ENCODE assay signal across 22 cellular contexts in genomic region chr16:30046588-30046987, GRCh38. TPM values are rescaled to one million over a fixed set of nuclear protein-coding genes. Genes with fewer than 3 reads are reported as not detected.
A peak's percentile ranks its signal among the peaks of the same experiment; 100 is the strongest.
DNase-seq lines count a peak whose midpoint lies in the region; ATAC-seq, FAIRE-seq and TF ChIP-seq lines count a peak whose summit lies in the region.
"Had no signal": no experiment of that assay in that cellular context is flagged by ENCODE, and none has a peak within 500 bp of the region (broad histone marks: within the 10 kb centered on the region; RNA-seq: fewer than 3 reads in every experiment).

No MANE protein-coding gene starts in this region.

- ATAC-seq in HepG2 (peak; percentile 24), right lobe of liver (no peak)
- peak; percentile 28 for ATAC-seq in activated T-helper 17 cell treated with anti-CD3 and anti-CD28 coated beads, Interleukin-2, amount 50 U/mL, for 72 hours (replicated peaks)
- ATAC-seq in activated CD4-positive, CD25-positive, alpha-beta regulatory T cell treated with anti-CD3 and anti-CD28 coated beads, Interleukin-2, amount 50 U/mL, for 24 hours, result no peak
- ATAC-seq: GM12878, GM23338 had no signal

- TF ChIP-seq POLR2A in HepG2 (IDR thresholded peaks at IDR 0.05; ENCODE audit: insufficient read depth in 1 of 2, low read depth in 2 of 2, low read length in 2 of 2) (no peak), right lobe of liver (IDR thresholded peaks at IDR 0.05) (no peak)

- H3K36me3 ChIP-seq in HepG2 (replicated peaks in 1 of 2; ENCODE audit: control insufficient read depth in 1 of 2, insufficient read depth in 2 of 2, low read length in 2 of 2) (no peaks in the 10 kb centered on the region), right lobe of liver (no peaks in the 10 kb centered on the region), smooth muscle cell (ENCODE audit: low read depth) (no peaks in the 10 kb centered on the region)
- H3K36me3 ChIP-seq: HAP-1 had no signal

- H3K27ac Mint-ChIP-seq in activated T-helper 17 cell treated with anti-CD3 and anti-CD28 coated beads, Interleukin-2, amount 50 U/mL, for 72 hours, result no peak overlapping the region
- H3K27ac Mint-ChIP-seq: CD4-positive, alpha-beta memory T cell; GM23338 had no signal

- H3K9me3 ChIP-seq in HepG2 (ENCODE audit: low read length), result no peaks in the 10 kb centered on the region
- no peaks in the 10 kb centered on the region for H3K9me3 ChIP-seq in right lobe of liver
- no peaks in the 10 kb centered on the region for H3K9me3 ChIP-seq in iPS-18c (ENCODE audit: control insufficient read depth, insufficient read depth, low read length)
- no peaks in the 10 kb centered on the region for H3K9me3 ChIP-seq in smooth muscle cell (replicated peaks; ENCODE audit: low read depth)
- H3K9me3 ChIP-seq: HAP-1 had no signal

- 0 out of 2 replicates have a peak overlapping the region, but pooled peaks have one; percentile 41 for H3K4me2 ChIP-seq in HepG2 (ENCODE audit: low read depth, low read length)
- H3K4me2 ChIP-seq in smooth muscle cell, result no peak overlapping the region
- H3K4me2 ChIP-seq: GM23338 had no signal

- WGBS in HepG2 (ENCODE audit: low lambda C conversion rate), result 93% methylated on average over 1 of the region's 1 CpG
- WGBS in right lobe of liver (ENCODE audit: insufficient coverage, low coverage, low lambda C conversion rate, missing lambda C conversion rate), result 100% methylated on average over 1 of the region's 1 CpG
- WGBS in smooth muscle cell (ENCODE audit: low lambda C conversion rate), result 91% methylated on average over 1 of the region's 1 CpG

- H3K27ac ChIP-seq in HepG2 (ENCODE audit: extremely low read length, insufficient read depth, low read length) (no peak overlapping the region), right lobe of liver (no peak overlapping the region), smooth muscle cell (ENCODE audit: low read depth) (no peak overlapping the region)

- CTCF ChIA-PET in HepG2 (lab: Yijun Ruan, JAX; ENCODE audit: low intra/inter-chr PET ratio, low total read pairs), result no interaction called here

- no peak for TF ChIP-seq CTCF in HepG2 (CRISPR knock-in tag; IDR thresholded peaks at IDR 0.05)
- no peak for TF ChIP-seq CTCF in right lobe of liver (IDR thresholded peaks at IDR 0.05)
- TF ChIP-seq CTCF in smooth muscle cell (IDR thresholded peaks at IDR 0.05; ENCODE audit: borderline replicate concordance, insufficient read depth, poor library complexity, severe bottlenecking), result no peak

- no peaks in the 10 kb centered on the region for H3K9me3 Mint-ChIP-seq in activated T-helper 17 cell treated with anti-CD3 and anti-CD28 coated beads, Interleukin-2, amount 50 U/mL, for 72 hours
- H3K9me3 Mint-ChIP-seq: CD4-positive, alpha-beta memory T cell; GM23338 had no signal

- H3K4me1 Mint-ChIP-seq in activated T-helper 17 cell treated with anti-CD3 and anti-CD28 coated beads, Interleukin-2, amount 50 U/mL, for 72 hours, result peaks cover 8% of the 10 kb centered on the region
- H3K4me1 Mint-ChIP-seq: GM23338 had no signal

- H3K27me3 ChIP-seq in HepG2 (ENCODE audit: control insufficient read depth in 1 of 2, insufficient read depth in 2 of 2, low read length in 2 of 2), result peaks cover 0 to 24% of the 10 kb centered on the region in 2 experiments; a peak in 3 of 5 replicates
- H3K27me3 ChIP-seq in right lobe of liver, result no peaks in the 10 kb centered on the region
- H3K27me3 ChIP-seq in smooth muscle cell (ENCODE audit: low read depth), result no peaks in the 10 kb centered on the region

- no peak for FAIRE-seq in HepG2 (lab: Jason Lieb, UNC)
- FAIRE-seq: G401.6, GM12878, GM19239, H54 had no signal

- peaks cover 19% of the 10 kb centered on the region for H3K4me1 ChIP-seq in HepG2 (ENCODE audit: insufficient read depth, low read length)
- H3K4me1 ChIP-seq in right lobe of liver, result no peaks in the 10 kb centered on the region
- no peaks in the 10 kb centered on the region for H3K4me1 ChIP-seq in smooth muscle cell (ENCODE audit: low read depth)

- DNase-seq in HepG2 (ENCODE audit: low spot score) (no peak), right lobe of liver (no peak), smooth muscle cell (lab: John Stamatoyannopoulos, UW; ENCODE audit: unreplicated experiment) (no peak), EL (no peak)
- DNase-seq: 8988T; C1 segment of cervical spinal cord; Calu3; CD4-positive, alpha-beta memory T cell; COR-L47; DMS79 treated with DMSO at 0.1 percent for 48 hours had no signal

- in situ Hi-C loops in HepG2 (cut with HindIII; ENCODE audit: extremely low pct_ligation_motif_present, low pct_unique_long_range_greater_than_20kb), result no loop called here

- H3K4me3 Mint-ChIP-seq in activated T-helper 17 cell treated with anti-CD3 and anti-CD28 coated beads, Interleukin-2, amount 50 U/mL, for 72 hours, result no peak overlapping the region
- H3K4me3 Mint-ChIP-seq: CD4-positive, alpha-beta memory T cell; GM23338 had no signal

- no peaks in the 10 kb centered on the region for H3K27me3 Mint-ChIP-seq in activated T-helper 17 cell treated with anti-CD3 and anti-CD28 coated beads, Interleukin-2, amount 50 U/mL, for 72 hours

- BruUV-seq in HepG2 (replicated peaks; lab: Mats Ljungman, UMichigan), result no TSS peak

- no peak for TF ChIP-seq RAD21 in HepG2 (CRISPR knock-in tag; IDR thresholded peaks at IDR 0.05)

- H3K4me3 ChIP-seq in HepG2 (replicated peaks in 1 of 3; ENCODE audit: insufficient read depth in 1 of 3, low read depth in 2 of 3, low read length in 3 of 3), result no peak overlapping the region
- H3K4me3 ChIP-seq in right lobe of liver, result no peak overlapping the region
- peak overlapping the region; percentile 1; the same call in 1 of the 2 replicates for H3K4me3 ChIP-seq in iPS-18c (ENCODE audit: insufficient read depth, low read depth, low read length)
- no peak overlapping the region for H3K4me3 ChIP-seq in smooth muscle cell
- H3K4me3 ChIP-seq: GM12878, GM23338, HAP-1 had no signal

- no peaks in the 10 kb centered on the region for H4K20me1 ChIP-seq in HepG2 (ENCODE audit: insufficient read depth, low read length)
- H4K20me1 ChIP-seq in smooth muscle cell (ENCODE audit: low read depth), result no peaks in the 10 kb centered on the region

- H3K79me2 ChIP-seq in HepG2 (ENCODE audit: insufficient read depth, low read length), result no peaks in the 10 kb centered on the region
- H3K79me2 ChIP-seq in smooth muscle cell (ENCODE audit: low read depth), result no peaks in the 10 kb centered on the region

- no peak for TF ChIP-seq EP300 in HepG2 (IDR thresholded peaks at IDR 0.05; ENCODE audit: low read depth in 2 of 2, low read length in 2 of 2)
- TF ChIP-seq EP300 in HepG2 (CRISPR knock-in tag; IDR thresholded peaks at IDR 0.05; ENCODE audit: borderline replicate concordance), result no peak

- intact Hi-C loops in HepG2 (cut with micrococcal nuclease; ENCODE audit: unreplicated experiment), result no loop called here
- intact Hi-C loops in right lobe of liver (cut with DNase I), result no loop called here

- POLR2A ChIA-PET in HepG2 (lab: Yijun Ruan, JAX), result interaction anchor here (1.7 kb wide), 1 partner anchor 19 kb away, joined by 4 read pairs; the partner anchor contains the start of gene ALDOA

- peaks cover 4% of the 10 kb centered on the region for H3F3A ChIP-seq in smooth muscle cell (ENCODE audit: low read depth)

- H3K36me3 Mint-ChIP-seq in activated T-helper 17 cell treated with anti-CD3 and anti-CD28 coated beads, Interleukin-2, amount 50 U/mL, for 72 hours (ENCODE audit: low read depth), result peaks cover 3% of the 10 kb centered on the region
- H3K36me3 Mint-ChIP-seq: CD4-positive, alpha-beta memory T cell had no signal

- H2AFZ ChIP-seq in HepG2 (ENCODE audit: low read length) (no peak overlapping the region), smooth muscle cell (ENCODE audit: low read depth) (no peak overlapping the region)
- H2AFZ ChIP-seq: GM23338 had no signal

- H3K9ac ChIP-seq in HepG2 (ENCODE audit: insufficient read depth, low read depth, low read length) (no peak overlapping the region), smooth muscle cell (ENCODE audit: low read depth) (no peak overlapping the region)

RNA-seq across cellular contexts. Expression of gene TLCD3B, which starts 15.5 kb away (rescaled TPM):
- total RNA-seq in HepG2 (2016; rRNA removed; fragmentation: Illumina TruSeq; extraction: Trizol) (not detected in 2 replicates), right lobe of liver (not detected), smooth muscle cell (0.45 TPM in 1 of 2 replicates, not detected in the other)
- not detected in 2 replicates for total RNA-seq in HepG2 (2016; cell fraction: cytosol; rRNA removed; fragmentation: Illumina TruSeq; extraction: Trizol; ENCODE audit: low read depth)
- not detected in 2 replicates for total RNA-seq in HepG2 (2016; cell fraction: insoluble cytoplasmic fraction; rRNA removed; fragmentation: Illumina TruSeq; extraction: Trizol)
- total RNA-seq in HepG2 (2016; cell fraction: membrane; rRNA removed; fragmentation: Illumina TruSeq; extraction: Trizol), result not detected in 2 replicates
- not detected in 2 replicates for total RNA-seq in HepG2 (2016; cell fraction: nucleus; rRNA removed; fragmentation: Illumina TruSeq; extraction: Trizol)
- polyA plus RNA-seq in HepG2 (2011; rRNA removed) (0.24 TPM in 1 of 2 replicates, not detected in the other), smooth muscle cell (0.48 and 1.3 TPM in 2 replicates)
- not detected in 2 replicates for polyA plus RNA-seq in HepG2 (2011; cell fraction: cytosol; rRNA removed)
- 0.10 and 0.54 TPM in 2 replicates for polyA plus RNA-seq in HepG2 (2011; cell fraction: nucleus; rRNA removed)
- not detected in 2 replicates for polyA plus RNA-seq in HepG2 (2012)
- not detected in 2 replicates for polyA plus RNA-seq in HepG2 (2016; cell fraction: cytosol; fragmentation: Illumina TruSeq; extraction: Trizol; ENCODE audit: low read depth)
- polyA plus RNA-seq in HepG2 (2016; cell fraction: insoluble cytoplasmic fraction; fragmentation: Illumina TruSeq; extraction: Trizol; ENCODE audit: low read depth), result not detected in 2 replicates
- polyA plus RNA-seq in HepG2 (2016; cell fraction: membrane; fragmentation: Illumina TruSeq; extraction: Trizol; ENCODE audit: low read depth), result not detected in 2 replicates
- polyA plus RNA-seq in HepG2 (2016; cell fraction: nucleus; fragmentation: Illumina TruSeq; extraction: Trizol; ENCODE audit: insufficient read depth, low read depth), result not detected in 2 replicates
- polyA minus RNA-seq in HepG2 (2011; rRNA and poly(A)+ RNA removed; ENCODE audit: low replicate concordance), result 0.72 TPM in 1 of 2 replicates, not detected in the other
- not detected in 2 replicates for polyA minus RNA-seq in HepG2 (2011; cell fraction: cytosol; rRNA and poly(A)+ RNA removed)
- polyA minus RNA-seq in HepG2 (2011; cell fraction: nucleus; rRNA and poly(A)+ RNA removed), result not detected in 2 replicates
- total RNA-seq in activated T-helper 17 cell treated with anti-CD3 and anti-CD28 coated beads, Interleukin-2, amount 50 U/mL, for 72 hours, result 1 to 10 TPM; 1.9 to 7.4 TPM
- total RNA-seq: CD4-positive, alpha-beta memory T cell; Daoy had no signal
- polyA plus RNA-seq: CD4-positive, alpha-beta memory T cell had no signal

RNA-seq across cellular contexts. Expression of gene ALDOA, which starts 19.0 kb away (rescaled TPM):
- total RNA-seq in HepG2 (2016; rRNA removed; fragmentation: Illumina TruSeq; extraction: Trizol), result 925 and 999 TPM in 2 replicates
- 363 and 383 TPM in 2 replicates for total RNA-seq in HepG2 (2016; cell fraction: cytosol; rRNA removed; fragmentation: Illumina TruSeq; extraction: Trizol; ENCODE audit: low read depth)
- 919 and 949 TPM in 2 replicates for total RNA-seq in HepG2 (2016; cell fraction: insoluble cytoplasmic fraction; rRNA removed; fragmentation: Illumina TruSeq; extraction: Trizol)
- total RNA-seq in HepG2 (2016; cell fraction: membrane; rRNA removed; fragmentation: Illumina TruSeq; extraction: Trizol), result 400 and 482 TPM in 2 replicates
- total RNA-seq in HepG2 (2016; cell fraction: nucleus; rRNA removed; fragmentation: Illumina TruSeq; extraction: Trizol), result 406 and 421 TPM in 2 replicates
- polyA plus RNA-seq in HepG2 (2011; rRNA removed), result 1,884 and 1,912 TPM in 2 replicates
- polyA plus RNA-seq in HepG2 (2011; cell fraction: cytosol; rRNA removed), result 1,982 and 2,786 TPM in 2 replicates
- 1,265 and 1,338 TPM in 2 replicates for polyA plus RNA-seq in HepG2 (2011; cell fraction: nucleus; rRNA removed)
- polyA plus RNA-seq in HepG2 (2012), result 2,541 and 2,865 TPM in 2 replicates
- polyA plus RNA-seq in HepG2 (2016; cell fraction: cytosol; fragmentation: Illumina TruSeq; extraction: Trizol; ENCODE audit: low read depth), result 565 and 614 TPM in 2 replicates
- polyA plus RNA-seq in HepG2 (2016; cell fraction: insoluble cytoplasmic fraction; fragmentation: Illumina TruSeq; extraction: Trizol; ENCODE audit: low read depth), result 1,258 and 1,452 TPM in 2 replicates
- 559 and 571 TPM in 2 replicates for polyA plus RNA-seq in HepG2 (2016; cell fraction: membrane; fragmentation: Illumina TruSeq; extraction: Trizol; ENCODE audit: low read depth)
- 791 and 794 TPM in 2 replicates for polyA plus RNA-seq in HepG2 (2016; cell fraction: nucleus; fragmentation: Illumina TruSeq; extraction: Trizol; ENCODE audit: insufficient read depth, low read depth)
- 1,277 and 3,284 TPM in 2 replicates for polyA minus RNA-seq in HepG2 (2011; rRNA and poly(A)+ RNA removed; ENCODE audit: low replicate concordance)
- polyA minus RNA-seq in HepG2 (2011; cell fraction: cytosol; rRNA and poly(A)+ RNA removed), result 1,933 and 2,188 TPM in 2 replicates
- polyA minus RNA-seq in HepG2 (2011; cell fraction: nucleus; rRNA and poly(A)+ RNA removed), result 380 and 520 TPM in 2 replicates
- 100 to 1,000 TPM; 113 to 580 (median 345) TPM for total RNA-seq in right lobe of liver
- total RNA-seq in activated T-helper 17 cell treated with anti-CD3 and anti-CD28 coated beads, Interleukin-2, amount 50 U/mL, for 72 hours, result 1,000 to 10,000 TPM; 2,200 to 3,862 TPM
- 1,112 and 1,146 TPM in 2 replicates for total RNA-seq in smooth muscle cell
- polyA plus RNA-seq in smooth muscle cell, result 2,844 and 2,856 TPM in 2 replicates

RNA-seq across cellular contexts. Expression of gene C16orf92, which starts 23.6 kb away (rescaled TPM):
- not detected in 2 replicates for total RNA-seq in HepG2 (2016; rRNA removed; fragmentation: Illumina TruSeq; extraction: Trizol)
- not detected in 2 replicates for total RNA-seq in HepG2 (2016; cell fraction: cytosol; rRNA removed; fragmentation: Illumina TruSeq; extraction: Trizol; ENCODE audit: low read depth)
- total RNA-seq in HepG2 (2016; cell fraction: insoluble cytoplasmic fraction; rRNA removed; fragmentation: Illumina TruSeq; extraction: Trizol), result not detected in 2 replicates
- total RNA-seq in HepG2 (2016; cell fraction: membrane; rRNA removed; fragmentation: Illumina TruSeq; extraction: Trizol), result not detected in 2 replicates
- not detected in 2 replicates for total RNA-seq in HepG2 (2016; cell fraction: nucleus; rRNA removed; fragmentation: Illumina TruSeq; extraction: Trizol)
- not detected in 2 replicates for polyA plus RNA-seq in HepG2 (2011; rRNA removed)
- polyA plus RNA-seq in HepG2 (2011; cell fraction: cytosol; rRNA removed), result not detected in 2 replicates
- not detected in 2 replicates for polyA plus RNA-seq in HepG2 (2011; cell fraction: nucleus; rRNA removed)
- polyA plus RNA-seq in HepG2 (2012), result not detected in 2 replicates
- not detected in 2 replicates for polyA plus RNA-seq in HepG2 (2016; cell fraction: cytosol; fragmentation: Illumina TruSeq; extraction: Trizol; ENCODE audit: low read depth)
- polyA plus RNA-seq in HepG2 (2016; cell fraction: insoluble cytoplasmic fraction; fragmentation: Illumina TruSeq; extraction: Trizol; ENCODE audit: low read depth), result not detected in 2 replicates
- not detected in 2 replicates for polyA plus RNA-seq in HepG2 (2016; cell fraction: membrane; fragmentation: Illumina TruSeq; extraction: Trizol; ENCODE audit: low read depth)
- polyA plus RNA-seq in HepG2 (2016; cell fraction: nucleus; fragmentation: Illumina TruSeq; extraction: Trizol; ENCODE audit: insufficient read depth, low read depth), result not detected in 2 replicates
- not detected in 2 replicates for polyA minus RNA-seq in HepG2 (2011; rRNA and poly(A)+ RNA removed; ENCODE audit: low replicate concordance)
- polyA minus RNA-seq in HepG2 (2011; cell fraction: cytosol; rRNA and poly(A)+ RNA removed), result not detected in 2 replicates
- not detected in 2 replicates for polyA minus RNA-seq in HepG2 (2011; cell fraction: nucleus; rRNA and poly(A)+ RNA removed)
- total RNA-seq in right lobe of liver, result not detected
- not detected for total RNA-seq in activated T-helper 17 cell treated with anti-CD3 and anti-CD28 coated beads, Interleukin-2, amount 50 U/mL, for 72 hours
- total RNA-seq in smooth muscle cell, result not detected in 2 replicates
- polyA plus RNA-seq in smooth muscle cell, result not detected in 2 replicates
- total RNA-seq: A673; Calu3; CD4-positive, alpha-beta memory T cell; Daoy; GM12878; GM23338 had no signal
- polyA plus RNA-seq: BJ; CD4-positive, alpha-beta memory T cell; GM12878 had no signal

RNA-seq across cellular contexts. Expression of gene PPP4C, which starts 29.2 kb away (rescaled TPM):
- total RNA-seq in HepG2 (2016; rRNA removed; fragmentation: Illumina TruSeq; extraction: Trizol) (176 and 177 TPM in 2 replicates), right lobe of liver (10 to 100 TPM; 43.1 to 59.7 (median 47.0) TPM), smooth muscle cell (90.2 and 111 TPM in 2 replicates)
- total RNA-seq in HepG2 (2016; cell fraction: cytosol; rRNA removed; fragmentation: Illumina TruSeq; extraction: Trizol; ENCODE audit: low read depth), result 65.7 and 77.2 TPM in 2 replicates
- 171 and 181 TPM in 2 replicates for total RNA-seq in HepG2 (2016; cell fraction: insoluble cytoplasmic fraction; rRNA removed; fragmentation: Illumina TruSeq; extraction: Trizol)
- 128 and 142 TPM in 2 replicates for total RNA-seq in HepG2 (2016; cell fraction: membrane; rRNA removed; fragmentation: Illumina TruSeq; extraction: Trizol)
- 74.9 and 87.3 TPM in 2 replicates for total RNA-seq in HepG2 (2016; cell fraction: nucleus; rRNA removed; fragmentation: Illumina TruSeq; extraction: Trizol)
- polyA plus RNA-seq in HepG2 (2011; rRNA removed) (220 and 272 TPM in 2 replicates), smooth muscle cell (208 and 224 TPM in 2 replicates)
- 258 and 302 TPM in 2 replicates for polyA plus RNA-seq in HepG2 (2011; cell fraction: cytosol; rRNA removed)
- 210 and 223 TPM in 2 replicates for polyA plus RNA-seq in HepG2 (2011; cell fraction: nucleus; rRNA removed)
- polyA plus RNA-seq in HepG2 (2012), result 137 and 191 TPM in 2 replicates
- polyA plus RNA-seq in HepG2 (2016; cell fraction: cytosol; fragmentation: Illumina TruSeq; extraction: Trizol; ENCODE audit: low read depth), result 74.4 and 81.5 TPM in 2 replicates
- 211 and 227 TPM in 2 replicates for polyA plus RNA-seq in HepG2 (2016; cell fraction: insoluble cytoplasmic fraction; fragmentation: Illumina TruSeq; extraction: Trizol; ENCODE audit: low read depth)
- polyA plus RNA-seq in HepG2 (2016; cell fraction: membrane; fragmentation: Illumina TruSeq; extraction: Trizol; ENCODE audit: low read depth), result 119 and 131 TPM in 2 replicates
- 198 and 202 TPM in 2 replicates for polyA plus RNA-seq in HepG2 (2016; cell fraction: nucleus; fragmentation: Illumina TruSeq; extraction: Trizol; ENCODE audit: insufficient read depth, low read depth)
- polyA minus RNA-seq in HepG2 (2011; rRNA and poly(A)+ RNA removed; ENCODE audit: low replicate concordance), result 448 and 594 TPM in 2 replicates
- polyA minus RNA-seq in HepG2 (2011; cell fraction: cytosol; rRNA and poly(A)+ RNA removed), result 140 and 151 TPM in 2 replicates
- polyA minus RNA-seq in HepG2 (2011; cell fraction: nucleus; rRNA and poly(A)+ RNA removed), result 46.2 and 53.8 TPM in 2 replicates
- total RNA-seq in activated T-helper 17 cell treated with anti-CD3 and anti-CD28 coated beads, Interleukin-2, amount 50 U/mL, for 72 hours, result 100 to 1,000 TPM; 111 to 147 TPM

RNA-seq across cellular contexts. Expression of gene DOC2A, which starts 35.8 kb away (rescaled TPM):
- 0.15 and 0.21 TPM in 2 replicates for total RNA-seq in HepG2 (2016; rRNA removed; fragmentation: Illumina TruSeq; extraction: Trizol)
- total RNA-seq in HepG2 (2016; cell fraction: cytosol; rRNA removed; fragmentation: Illumina TruSeq; extraction: Trizol; ENCODE audit: low read depth), result not detected in 2 replicates
- 0.24 TPM in 1 of 2 replicates, not detected in the other for total RNA-seq in HepG2 (2016; cell fraction: insoluble cytoplasmic fraction; rRNA removed; fragmentation: Illumina TruSeq; extraction: Trizol)
- not detected in 2 replicates for total RNA-seq in HepG2 (2016; cell fraction: membrane; rRNA removed; fragmentation: Illumina TruSeq; extraction: Trizol)
- 0.22 TPM in 1 of 2 replicates, not detected in the other for total RNA-seq in HepG2 (2016; cell fraction: nucleus; rRNA removed; fragmentation: Illumina TruSeq; extraction: Trizol)
- 0.55 and 1.4 TPM in 2 replicates for polyA plus RNA-seq in HepG2 (2011; rRNA removed)
- 0.36 and 0.52 TPM in 2 replicates for polyA plus RNA-seq in HepG2 (2011; cell fraction: cytosol; rRNA removed)
- 4.4 and 6.3 TPM in 2 replicates for polyA plus RNA-seq in HepG2 (2011; cell fraction: nucleus; rRNA removed)
- 0.52 and 0.72 TPM in 2 replicates for polyA plus RNA-seq in HepG2 (2012)
- not detected in 2 replicates for polyA plus RNA-seq in HepG2 (2016; cell fraction: cytosol; fragmentation: Illumina TruSeq; extraction: Trizol; ENCODE audit: low read depth)
- polyA plus RNA-seq in HepG2 (2016; cell fraction: insoluble cytoplasmic fraction; fragmentation: Illumina TruSeq; extraction: Trizol; ENCODE audit: low read depth), result not detected in 2 replicates
- not detected in 2 replicates for polyA plus RNA-seq in HepG2 (2016; cell fraction: membrane; fragmentation: Illumina TruSeq; extraction: Trizol; ENCODE audit: low read depth)
- polyA plus RNA-seq in HepG2 (2016; cell fraction: nucleus; fragmentation: Illumina TruSeq; extraction: Trizol; ENCODE audit: insufficient read depth, low read depth), result 0.66 and 1.1 TPM in 2 replicates
- 0.12 and 0.37 TPM in 2 replicates for polyA minus RNA-seq in HepG2 (2011; rRNA and poly(A)+ RNA removed; ENCODE audit: low replicate concordance)
- not detected in 2 replicates for polyA minus RNA-seq in HepG2 (2011; cell fraction: cytosol; rRNA and poly(A)+ RNA removed)
- polyA minus RNA-seq in HepG2 (2011; cell fraction: nucleus; rRNA and poly(A)+ RNA removed), result not detected in 2 replicates
- total RNA-seq in right lobe of liver, result under 1 TPM in 3 of 6 experiments, not detected in 3; 0.16 to 0.66 (median 0.33) TPM
- 1 to 10 TPM in 1 of 2 donors, under 1 TPM in 1; 0.19 to 1.0 TPM for total RNA-seq in activated T-helper 17 cell treated with anti-CD3 and anti-CD28 coated beads, Interleukin-2, amount 50 U/mL, for 72 hours
- total RNA-seq in smooth muscle cell, result 0.09 TPM in 1 of 2 replicates, not detected in the other
- polyA plus RNA-seq in smooth muscle cell, result not detected in 2 replicates
- total RNA-seq: Daoy had no signal
- polyA plus RNA-seq: CD4-positive, alpha-beta memory T cell had no signal

Comparison
In these comparisons a context has a peak if more than half of its experiments do, and no peak if none do; other contexts are left out.
1. ATAC-seq: peak in HepG2 (single experiment) and activated T-helper 17 cell treated with anti-CD3 and anti-CD28 coated beads, Interleukin-2, amount 50 U/mL, for 72 hours (single experiment); none in right lobe of liver (0 of 4) and activated CD4-positive, CD25-positive, alpha-beta regulatory T cell treated with anti-CD3 and anti-CD28 coated beads, Interleukin-2, amount 50 U/mL, for 24 hours (0 of 2).